29 cellular contexts compared by ENCODE assay signal in genomic region chr4:64960516-64960915, GRCh38.
DNase-seq lines count a peak whose midpoint lies in the region; ATAC-seq, FAIRE-seq and TF ChIP-seq lines count a peak whose summit lies in the region.
"Had no signal": no experiment of that assay in that cellular context is flagged by ENCODE, and none has a peak within 500 bp of the region (broad histone marks: within the 10 kb centered on the region; RNA-seq: fewer than 3 reads in every experiment).

No MANE protein-coding gene starts in this region.

- H3K9me3 ChIP-seq in HepG2 (ENCODE audit: low read length) (no peaks in the 10 kb centered on the region; the same call in 1 of the 2 replicates), right lobe of liver (no peaks in the 10 kb centered on the region)
- H3K9me3 ChIP-seq: A549, BE2C, BLaER1, Caco-2 had no signal

- no TSS peak for BruUV-seq in HepG2 (replicated peaks; lab: Mats Ljungman, UMichigan)

- H3K27ac ChIP-seq in HepG2 (ENCODE audit: extremely low read length, insufficient read depth, low read length), result no peak overlapping the region
- H3K27ac ChIP-seq in right lobe of liver, result no peak overlapping the region
- H3K27ac ChIP-seq: 22Rv1; A549; BLaER1; BLaER1 treated with 17β-estradiol and CSF1 and Interleukin-3, amounts not matched to agents 10 nM and 100 nM; C4-2B had no signal

- CTCF ChIA-PET in HepG2 (lab: Yijun Ruan, JAX; ENCODE audit: low intra/inter-chr PET ratio, low total read pairs), result no interaction called here

- under 1% methylated on average over 4 of the region's 4 CpGs for WGBS in HepG2 (ENCODE audit: low lambda C conversion rate)
- WGBS in right lobe of liver (ENCODE audit: insufficient coverage, low coverage, low lambda C conversion rate, missing lambda C conversion rate), result 44% methylated on average over 4 of the region's 4 CpGs

- TF ChIP-seq POLR2A in HepG2 (IDR thresholded peaks at IDR 0.05; ENCODE audit: insufficient read depth in 1 of 2, low read depth in 2 of 2, low read length in 2 of 2) (no peak), right lobe of liver (IDR thresholded peaks at IDR 0.05) (no peak)

- no peak for DNase-seq in HepG2 (ENCODE audit: low spot score)
- no peak for DNase-seq in right lobe of liver
- DNase-seq: 8988T; ACHN; AML-193; BE2C; C1 segment of cervical spinal cord; Caco-2; Calu3; CD4-positive, alpha-beta memory T cell; CD4-positive, alpha-beta T cell; CD4-positive, CD25-positive, alpha-beta regulatory T cell; CD8-positive, alpha-beta memory T cell; CD8-positive, alpha-beta T cell; COR-L47; DMS 273 treated with DMSO at 0.1 percent for 48 hours; DMS153; DMS53; DMS79; DMS79 treated with DMSO at 0.1 percent for 48 hours; DND-41; EL had no signal

- in situ Hi-C loops in HepG2 (cut with HindIII; ENCODE audit: extremely low pct_ligation_motif_present, low pct_unique_long_range_greater_than_20kb), result no loop called here

- H3K9ac ChIP-seq in HepG2 (ENCODE audit: insufficient read depth, low read depth, low read length), result no peak overlapping the region
- H3K9ac ChIP-seq: BLaER1; BLaER1 treated with 17β-estradiol and CSF1 and Interleukin-3, amounts not matched to agents 10 nM and 100 nM had no signal

- no peak overlapping the region for H3K4me2 ChIP-seq in HepG2 (ENCODE audit: low read depth, low read length)
- H3K4me2 ChIP-seq: A549; BLaER1; BLaER1 treated with 17β-estradiol and CSF1 and Interleukin-3, amounts not matched to agents 10 nM and 100 nM had no signal

- TF ChIP-seq EP300 in HepG2 (IDR thresholded peaks at IDR 0.05; ENCODE audit: low read depth in 2 of 2, low read length in 2 of 2), result no peak
- TF ChIP-seq EP300 in HepG2 (CRISPR knock-in tag; IDR thresholded peaks at IDR 0.05; ENCODE audit: borderline replicate concordance), result no peak

- FAIRE-seq in HepG2 (lab: Jason Lieb, UNC), result no peak
- FAIRE-seq: A204.1, A549, D721Med had no signal

- no peak overlapping the region for H2AFZ ChIP-seq in HepG2 (ENCODE audit: low read length)

- no peaks in the 10 kb centered on the region for H3K4me1 ChIP-seq in HepG2 (ENCODE audit: insufficient read depth, low read length)
- H3K4me1 ChIP-seq in right lobe of liver, result no peaks in the 10 kb centered on the region
- H3K4me1 ChIP-seq: A549; BE2C; BLaER1; BLaER1 treated with 17β-estradiol and CSF1 and Interleukin-3, amounts not matched to agents 10 nM and 100 nM; Caco-2 had no signal

- ATAC-seq in HepG2, result no peak
- no peak for ATAC-seq in right lobe of liver
- ATAC-seq: A549; CD8-positive, alpha-beta T cell had no signal

- TF ChIP-seq CTCF in HepG2 (CRISPR knock-in tag; IDR thresholded peaks at IDR 0.05) (no peak), right lobe of liver (IDR thresholded peaks at IDR 0.05) (no peak)

- H3K27me3 ChIP-seq in HepG2 (ENCODE audit: control insufficient read depth in 1 of 2, insufficient read depth in 2 of 2, low read length in 2 of 2) (no peaks in the 10 kb centered on the region; a peak in 1 of 5 replicates), right lobe of liver (no peaks in the 10 kb centered on the region)
- H3K27me3 ChIP-seq: BE2C; BLaER1; BLaER1 treated with 17β-estradiol and CSF1 and Interleukin-3, amounts not matched to agents 10 nM and 100 nM had no signal

- TF ChIP-seq RAD21 in HepG2 (CRISPR knock-in tag; IDR thresholded peaks at IDR 0.05), result no peak

- H4K20me1 ChIP-seq in HepG2 (ENCODE audit: insufficient read depth, low read length), result no peaks in the 10 kb centered on the region
- H4K20me1 ChIP-seq: BLaER1; BLaER1 treated with 17β-estradiol and CSF1 and Interleukin-3, amounts not matched to agents 10 nM and 100 nM had no signal

- no peaks in the 10 kb centered on the region for H3K79me2 ChIP-seq in HepG2 (ENCODE audit: insufficient read depth, low read length)

- intact Hi-C loops in HepG2 (cut with micrococcal nuclease; ENCODE audit: unreplicated experiment), result no loop called here
- intact Hi-C loops in right lobe of liver (cut with DNase I), result no loop called here

- no peak overlapping the region for H3K4me3 ChIP-seq in HepG2 (replicated peaks in 1 of 3; ENCODE audit: insufficient read depth in 1 of 3, low read depth in 2 of 3, low read length in 3 of 3)
- H3K4me3 ChIP-seq in right lobe of liver, result no peak overlapping the region
- H3K4me3 ChIP-seq: A549; BLaER1; BLaER1 treated with 17β-estradiol and CSF1 and Interleukin-3, amounts not matched to agents 10 nM and 100 nM had no signal

- H3K36me3 ChIP-seq in HepG2 (replicated peaks in 1 of 2; ENCODE audit: control insufficient read depth in 1 of 2, insufficient read depth in 2 of 2, low read length in 2 of 2) (no peaks in the 10 kb centered on the region), right lobe of liver (no peaks in the 10 kb centered on the region)
- H3K36me3 ChIP-seq: BE2C; BLaER1; BLaER1 treated with 17β-estradiol and CSF1 and Interleukin-3, amounts not matched to agents 10 nM and 100 nM had no signal

- POLR2A ChIA-PET in HepG2 (lab: Yijun Ruan, JAX), result no interaction called here

TF ChIP-seq in HepG2, 621 proteins besides CTCF, POLR2A, EP300 and RAD21:
- TF ChIP-seq ZNF644 (CRISPR knock-in tag; IDR thresholded peaks at IDR 0.05; ENCODE audit: low read depth) (no peak), MNT (IDR thresholded peaks at IDR 0.05) (peak; percentile 92)
